2 cellular contexts compared by ENCODE assay signal in genomic region chr14:54399560-54399959, GRCh38.
A peak's percentile ranks its signal among the peaks of the same experiment; 100 is the strongest.
TF ChIP-seq lines count a peak whose summit lies in the region.

No MANE protein-coding gene starts in this region.

TF ChIP-seq in A549, 52 proteins besides CTCF, POLR2A, EP300 and RAD21:
- TF ChIP-seq PBX3 (IDR thresholded peaks at IDR 0.05) (no peak), MAFK (IDR thresholded peaks at IDR 0.05; ENCODE audit: partially characterized antibody) (peak; percentile 51)
TF ChIP-seq in A549: peak in this region for 1.

TF ChIP-seq in GM12878, 131 proteins besides CTCF, POLR2A, EP300 and RAD21:
- TF ChIP-seq, protein P1, sequence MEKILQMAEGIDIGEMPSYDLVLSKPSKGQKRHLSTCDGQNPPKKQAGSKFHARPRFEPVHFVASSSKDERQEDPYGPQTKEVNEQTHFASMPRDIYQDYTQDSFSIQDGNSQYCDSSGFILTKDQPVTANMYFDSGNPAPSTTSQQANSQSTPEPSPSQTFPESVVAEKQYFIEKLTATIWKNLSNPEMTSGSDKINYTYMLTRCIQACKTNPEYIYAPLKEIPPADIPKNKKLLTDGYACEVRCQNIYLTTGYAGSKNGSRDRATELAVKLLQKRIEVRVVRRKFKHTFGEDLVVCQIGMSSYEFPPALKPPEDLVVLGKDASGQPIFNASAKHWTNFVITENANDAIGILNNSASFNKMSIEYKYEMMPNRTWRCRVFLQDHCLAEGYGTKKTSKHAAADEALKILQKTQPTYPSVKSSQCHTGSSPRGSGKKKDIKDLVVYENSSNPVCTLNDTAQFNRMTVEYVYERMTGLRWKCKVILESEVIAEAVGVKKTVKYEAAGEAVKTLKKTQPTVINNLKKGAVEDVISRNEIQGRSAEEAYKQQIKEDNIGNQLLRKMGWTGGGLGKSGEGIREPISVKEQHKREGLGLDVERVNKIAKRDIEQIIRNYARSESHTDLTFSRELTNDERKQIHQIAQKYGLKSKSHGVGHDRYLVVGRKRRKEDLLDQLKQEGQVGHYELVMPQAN (conservative IDR thresholded peaks at IDR 0.05), result no peak
- TF ChIP-seq ZNF384 (IDR thresholded peaks at IDR 0.05; ENCODE audit: borderline replicate concordance, low read depth, low read length) (no peak), NFYA (IDR thresholded peaks at IDR 0.05; ENCODE audit: borderline replicate concordance, low read depth, low read length) (no peak)
- TF ChIP-seq, protein P2, sequence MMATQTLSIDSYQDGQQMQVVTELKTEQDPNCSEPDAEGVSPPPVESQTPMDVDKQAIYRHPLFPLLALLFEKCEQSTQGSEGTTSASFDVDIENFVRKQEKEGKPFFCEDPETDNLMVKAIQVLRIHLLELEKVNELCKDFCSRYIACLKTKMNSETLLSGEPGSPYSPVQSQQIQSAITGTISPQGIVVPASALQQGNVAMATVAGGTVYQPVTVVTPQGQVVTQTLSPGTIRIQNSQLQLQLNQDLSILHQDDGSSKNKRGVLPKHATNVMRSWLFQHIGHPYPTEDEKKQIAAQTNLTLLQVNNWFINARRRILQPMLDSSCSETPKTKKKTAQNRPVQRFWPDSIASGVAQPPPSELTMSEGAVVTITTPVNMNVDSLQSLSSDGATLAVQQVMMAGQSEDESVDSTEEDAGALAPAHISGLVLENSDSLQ (IDR thresholded peaks at IDR 0.05), result no peak
